ENCODE assay signal across 14 cellular contexts in genomic region chr12:131229426-131230339, GRCh38.
DNase-seq lines count a peak whose midpoint lies in the region; ATAC-seq and TF ChIP-seq lines count a peak whose summit lies in the region.
"Had no signal": no experiment of that assay in that cellular context is flagged by ENCODE, and none has a peak within 500 bp of the region (broad histone marks: within the 10 kb centered on the region; RNA-seq: fewer than 3 reads in every experiment).

No MANE protein-coding gene starts in this region.

- H3K36me3 ChIP-seq in left lung: no peaks in the 10 kb centered on the region

- H3K4me1 Mint-ChIP-seq in WTC11 (peaks cover 34% of the 10 kb centered on the region), type B pancreatic cell (ENCODE audit: unreplicated experiment) (peaks cover 31% of the 10 kb centered on the region)

- TF ChIP-seq CTCF in WTC11 (IDR thresholded peaks at IDR 0.05): no peak
- TF ChIP-seq CTCF in left lung (IDR thresholded peaks at IDR 0.05): no peak
- TF ChIP-seq CTCF in type B pancreatic cell (conservative IDR thresholded peaks at IDR 0.05): peak; percentile 46

- peak overlapping the region; percentile 95 for H3K27ac Mint-ChIP-seq in WTC11
- peak overlapping the region; percentile 70 for H3K27ac Mint-ChIP-seq in type B pancreatic cell
- H3K27ac Mint-ChIP-seq: activated CD4-positive, alpha-beta memory T cell treated with anti-CD3 and anti-CD28 coated beads for 36 hours; activated naive CD4-positive, alpha-beta T cell treated with anti-CD3 and anti-CD28 coated beads, Interleukin-2, amount 50 U/mL, for 24 hours; dendritic cell treated with granulocyte-macrophage colony-stimulating factor and Interleukin-4, amounts not matched to agents 40 ng/mL and 50 ng/mL, for 4 days had no signal

- no peak overlapping the region for H3K27ac ChIP-seq in left lung

- peaks cover 0 to 12% of the 10 kb centered on the region in 2 donors for H3K4me1 ChIP-seq in left lung

- H3K9me3 Mint-ChIP-seq in WTC11: peaks cover 18% of the 10 kb centered on the region
- H3K9me3 Mint-ChIP-seq in type B pancreatic cell: no peaks in the 10 kb centered on the region
- H3K9me3 Mint-ChIP-seq: activated naive CD4-positive, alpha-beta T cell treated with anti-CD3 and anti-CD28 coated beads, Interleukin-2, amount 50 U/mL, for 24 hours had no signal

- intact Hi-C loops in left lung (cut with DNase I): no loop called here

- H3K9me3 ChIP-seq in left lung: peaks cover 0 to 10% of the 10 kb centered on the region in 2 donors

- POLR2A ChIA-PET in WTC11 (lab: Charles Lee): no interaction called here

- peaks cover 5 to 25% of the 10 kb centered on the region in 2 donors for H3K27me3 ChIP-seq in left lung

- H3K4me3 Mint-ChIP-seq in WTC11 (peak overlapping the region; percentile 36), type B pancreatic cell (peak overlapping the region; percentile 81)
- H3K4me3 Mint-ChIP-seq: activated CD4-positive, alpha-beta memory T cell treated with anti-CD3 and anti-CD28 coated beads for 36 hours; activated naive CD4-positive, alpha-beta T cell treated with anti-CD3 and anti-CD28 coated beads, Interleukin-2, amount 50 U/mL, for 24 hours; dendritic cell treated with granulocyte-macrophage colony-stimulating factor and Interleukin-4, amounts not matched to agents 40 ng/mL and 50 ng/mL, for 4 days had no signal

- H3K36me3 Mint-ChIP-seq in WTC11: peaks cover 11% of the 10 kb centered on the region
- no peaks in the 10 kb centered on the region for H3K36me3 Mint-ChIP-seq in type B pancreatic cell
- H3K36me3 Mint-ChIP-seq: activated CD4-positive, alpha-beta memory T cell treated with anti-CD3 and anti-CD28 coated beads for 36 hours; activated naive CD4-positive, alpha-beta T cell treated with anti-CD3 and anti-CD28 coated beads, Interleukin-2, amount 50 U/mL, for 24 hours had no signal

- no peak overlapping the region for H3K4me3 ChIP-seq in left lung

- H3K27me3 Mint-ChIP-seq in WTC11 (ENCODE audit: low read depth) (no peaks in the 10 kb centered on the region; the same call in 1 of the 2 replicates), type B pancreatic cell (no peaks in the 10 kb centered on the region)

- ATAC-seq in WTC11 (peak; percentile 79), left lung (peak; percentile 47), HG03571 (IDR thresholded peaks at IDR 0.05; ENCODE audit: unreplicated experiment) (no peak)

- CTCF ChIA-PET in WTC11 (lab: Charles Lee): interaction anchor here (0.9 to 3.0 kb wide), 7 partner anchors 16 to 225 kb away, joined by 3 to 22 read pairs (median 10); no protein-coding TSS in a partner anchor

- DNase-seq in NCI-H2171 treated with DMSO at 0.1 percent for 48 hours (lab: John Stamatoyannopoulos, UW) (peak; percentile 40), NCI-H2171 (lab: John Stamatoyannopoulos, UW) (no peak), WTC11 (ENCODE audit: low spot score) (peak; percentile 60), left lung (peak in 1 of 2 donors; percentile 49), type B pancreatic cell (ENCODE audit: extremely low spot score, unreplicated experiment) (no peak), C1 segment of cervical spinal cord (lab: John Stamatoyannopoulos, UW) (no peak)
- no peak for DNase-seq in central memory CD4-positive, alpha-beta T cell
- DNase-seq: activated CD4-positive, alpha-beta memory T cell treated with anti-CD3 and anti-CD28 coated beads for 36 hours; NCI-H226; stimulated activated CD4-positive, alpha-beta T cell treated with anti-CD3 and anti-CD28 coated beads, Interleukin-15, amount 100 ng/mL, for 24 hours; stimulated activated naive CD4-positive, alpha-beta T cell treated with Interleukin-2 at 50 U/mL for 16 hours had no signal

TF ChIP-seq in WTC11, 78 proteins besides CTCF, POLR2A, EP300 and RAD21:
- no peak for TF ChIP-seq GTF2I (CRISPR knock-in tag; conservative IDR thresholded peaks at IDR 0.05)
- 0 out of 2 replicates have a peak, but pooled peaks have one; percentile 65 for TF ChIP-seq ZNF263 (CRISPR knock-in tag; IDR thresholded peaks at IDR 0.05; ENCODE audit: low read depth)
- TF ChIP-seq ZNF423 (CRISPR knock-in tag; IDR thresholded peaks at IDR 0.05): 0 out of 2 replicates have a peak, but pooled peaks have one; percentile 3
- TF ChIP-seq JAZF1 (CRISPR knock-in tag; IDR thresholded peaks at IDR 0.05): no peak
- no peak for TF ChIP-seq NFYB (CRISPR knock-in tag; conservative IDR thresholded peaks at IDR 0.05; ENCODE audit: low read depth)
- TF ChIP-seq GABPB1 (CRISPR knock-in tag; IDR thresholded peaks at IDR 0.05): no peak
- TF ChIP-seq TCF7 (CRISPR knock-in tag; IDR thresholded peaks at IDR 0.05; ENCODE audit: low read depth): no peak
- TF ChIP-seq, protein P1, sequence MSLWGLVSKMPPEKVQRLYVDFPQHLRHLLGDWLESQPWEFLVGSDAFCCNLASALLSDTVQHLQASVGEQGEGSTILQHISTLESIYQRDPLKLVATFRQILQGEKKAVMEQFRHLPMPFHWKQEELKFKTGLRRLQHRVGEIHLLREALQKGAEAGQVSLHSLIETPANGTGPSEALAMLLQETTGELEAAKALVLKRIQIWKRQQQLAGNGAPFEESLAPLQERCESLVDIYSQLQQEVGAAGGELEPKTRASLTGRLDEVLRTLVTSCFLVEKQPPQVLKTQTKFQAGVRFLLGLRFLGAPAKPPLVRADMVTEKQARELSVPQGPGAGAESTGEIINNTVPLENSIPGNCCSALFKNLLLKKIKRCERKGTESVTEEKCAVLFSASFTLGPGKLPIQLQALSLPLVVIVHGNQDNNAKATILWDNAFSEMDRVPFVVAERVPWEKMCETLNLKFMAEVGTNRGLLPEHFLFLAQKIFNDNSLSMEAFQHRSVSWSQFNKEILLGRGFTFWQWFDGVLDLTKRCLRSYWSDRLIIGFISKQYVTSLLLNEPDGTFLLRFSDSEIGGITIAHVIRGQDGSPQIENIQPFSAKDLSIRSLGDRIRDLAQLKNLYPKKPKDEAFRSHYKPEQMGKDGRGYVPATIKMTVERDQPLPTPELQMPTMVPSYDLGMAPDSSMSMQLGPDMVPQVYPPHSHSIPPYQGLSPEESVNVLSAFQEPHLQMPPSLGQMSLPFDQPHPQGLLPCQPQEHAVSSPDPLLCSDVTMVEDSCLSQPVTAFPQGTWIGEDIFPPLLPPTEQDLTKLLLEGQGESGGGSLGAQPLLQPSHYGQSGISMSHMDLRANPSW (CRISPR knock-in tag; conservative IDR thresholded peaks at IDR 0.05; ENCODE audit: low read depth): no peak
- no peak for TF ChIP-seq SP1 (CRISPR knock-in tag; conservative IDR thresholded peaks at IDR 0.05)
- TF ChIP-seq ESRRA (CRISPR knock-in tag; IDR thresholded peaks at IDR 0.05; ENCODE audit: borderline replicate concordance): no peak
- no peak for TF ChIP-seq USF2 (CRISPR knock-in tag; IDR thresholded peaks at IDR 0.05)
- TF ChIP-seq CREB1 (CRISPR knock-in tag; IDR thresholded peaks at IDR 0.05): no peak

Comparison
In these comparisons a context has a peak if more than half of its experiments do, and no peak if none do; other contexts are left out.
1. DNase-seq: peak in NCI-H2171 treated with DMSO at 0.1 percent for 48 hours (single experiment) and WTC11 (single experiment); none in NCI-H2171 (single experiment), type B pancreatic cell (single experiment), central memory CD4-positive, alpha-beta T cell (single experiment) and C1 segment of cervical spinal cord (0 of 14).